In genomic region chr1:114723915-114724314, GRCh38 we compare ENCODE assay signal across 1 cellular context.
TF ChIP-seq lines count a peak whose summit lies in the region.

No MANE protein-coding gene starts in this region.

TF ChIP-seq in IMR-90, 13 proteins besides CTCF, POLR2A, EP300 and RAD21:
- TF ChIP-seq USF2 (IDR thresholded peaks at IDR 0.05; ENCODE audit: low read depth, low read length) (no peak), MAZ (IDR thresholded peaks at IDR 0.05; ENCODE audit: borderline replicate concordance, low read depth, low read length) (no peak), RFX5 (IDR thresholded peaks at IDR 0.05; ENCODE audit: low read depth, low read length) (no peak), RCOR1 (IDR thresholded peaks at IDR 0.05; ENCODE audit: insufficient replicate concordance, low read length) (no peak), ELK1 (IDR thresholded peaks at IDR 0.05; ENCODE audit: borderline replicate concordance, low read depth, low read length) (no peak), FOS (IDR thresholded peaks at IDR 0.05; ENCODE audit: low read depth, low read length) (no peak), MXI1 (IDR thresholded peaks at IDR 0.05; ENCODE audit: borderline replicate concordance, low read depth, low read length) (no peak), SMC3 (IDR thresholded peaks at IDR 0.05; ENCODE audit: low read depth, low read length) (no peak), BHLHE40 (IDR thresholded peaks at IDR 0.05; ENCODE audit: low read depth, low read length) (no peak), NFE2L2 (IDR thresholded peaks at IDR 0.05; ENCODE audit: low read depth, low read length) (no peak), CHD1 (IDR thresholded peaks at IDR 0.05; ENCODE audit: low read depth, low read length) (no peak), MAFK (IDR thresholded peaks at IDR 0.05; ENCODE audit: low read depth, low read length) (no peak), CEBPB (IDR thresholded peaks at IDR 0.05; ENCODE audit: low read depth, low read length) (no peak)
